In genomic region chr11:116869610-116870009, GRCh38 we compare ENCODE assay signal across 2 cellular contexts.
A peak's percentile ranks its signal among the peaks of the same experiment; 100 is the strongest.
TF ChIP-seq lines count a peak whose summit lies in the region.

No MANE protein-coding gene starts in this region.

TF ChIP-seq in IMR-90, 13 proteins besides CTCF, POLR2A, EP300 and RAD21:
- no peak for TF ChIP-seq USF2 (IDR thresholded peaks at IDR 0.05; ENCODE audit: low read depth, low read length)
- TF ChIP-seq MAFK (IDR thresholded peaks at IDR 0.05; ENCODE audit: low read depth, low read length), result no peak
- TF ChIP-seq NFE2L2 (IDR thresholded peaks at IDR 0.05; ENCODE audit: low read depth, low read length), result no peak
- TF ChIP-seq BHLHE40 (IDR thresholded peaks at IDR 0.05; ENCODE audit: low read depth, low read length), result no peak

TF ChIP-seq in liver, 16 proteins besides CTCF, POLR2A, EP300 and RAD21:
- TF ChIP-seq NR2F2 (IDR thresholded peaks at IDR 0.05), result no peak
- no peak for TF ChIP-seq EGR1 (IDR thresholded peaks at IDR 0.05; ENCODE audit: low read depth in 2 of 2)
- TF ChIP-seq JUND (IDR thresholded peaks at IDR 0.05), result peak in 1 of 2 donors; percentile 29
- peak; percentile 22 for TF ChIP-seq ZBTB33 (IDR thresholded peaks at IDR 0.05)
- peak; percentile 12 to 78 for TF ChIP-seq RXRA (IDR thresholded peaks at IDR 0.05)
- peak; percentile 43 for TF ChIP-seq MAX (IDR thresholded peaks at IDR 0.05)
- TF ChIP-seq FOXA2 (IDR thresholded peaks at IDR 0.05), result peak; percentile 88
- TF ChIP-seq GABPA (IDR thresholded peaks at IDR 0.05 in 1 of 2, conservative IDR thresholded peaks at IDR 0.05 in 1 of 2), result peak in 1 of 2 donors; percentile 28
- peak; percentile 58 for TF ChIP-seq FOXA1 (IDR thresholded peaks at IDR 0.05)
- peak; percentile 47 to 63 for TF ChIP-seq HNF4A (conservative IDR thresholded peaks at IDR 0.05)
- no peak for TF ChIP-seq TAF1 (conservative IDR thresholded peaks at IDR 0.05)
- TF ChIP-seq HNF4G (IDR thresholded peaks at IDR 0.05), result no peak
